35 cellular contexts compared by ENCODE assay signal in genomic region chr3:48180021-48180420, GRCh38. TPM values are rescaled to one million over a fixed set of nuclear protein-coding genes. Genes with fewer than 3 reads are reported as not detected.
"Had no signal": no experiment of that assay in that cellular context is flagged by ENCODE, and none has a peak within 500 bp of the region (broad histone marks: within the 10 kb centered on the region; RNA-seq: fewer than 3 reads in every experiment).

No MANE protein-coding gene starts in this region.

- H3K27ac Mint-ChIP-seq: natural killer cell treated with Interleukin-12 subunit alpha and Interleukin-12 subunit beta and Interleukin-15 and Interleukin-18, amount 100 ng/mL, for 72 hours; neural progenitor cell; stimulated activated naive CD8-positive, alpha-beta T cell treated with anti-CD3 and anti-CD28 coated beads, Interleukin-15, amount 100 ng/mL, for 72 hours; type B pancreatic cell had no signal

- ATAC-seq: gastrocnemius medialis; mucosa of descending colon; natural killer cell treated with Interleukin-12 subunit alpha and Interleukin-12 subunit beta and Interleukin-15 and Interleukin-18, amount 100 ng/mL, for 72 hours; sciatic nerve; stimulated activated naive CD8-positive, alpha-beta T cell treated with anti-CD3 and anti-CD28 coated beads, Interleukin-15, amount 100 ng/mL, for 72 hours had no signal

- FAIRE-seq: colon, keratinocyte had no signal

- H3K4me3 Mint-ChIP-seq: mesothelial cell of epicardium; naive B cell; natural killer cell treated with Interleukin-12 subunit alpha and Interleukin-12 subunit beta and Interleukin-15 and Interleukin-18, amount 100 ng/mL, for 72 hours; neural progenitor cell; stimulated activated naive CD8-positive, alpha-beta T cell treated with anti-CD3 and anti-CD28 coated beads, Interleukin-15, amount 100 ng/mL, for 72 hours; type B pancreatic cell had no signal

- H3K9ac ChIP-seq: neural progenitor cell, parathyroid adenoma had no signal

- H3K9me3 ChIP-seq: gastrocnemius medialis, left ventricle myocardium inferior, mucosa of descending colon, prostate gland, right atrium auricular region, tibial artery, uterus had no signal

- H3K27ac ChIP-seq: dorsolateral prefrontal cortex, epithelial cell of prostate, gastrocnemius medialis, left ventricle myocardium inferior, neural progenitor cell, parathyroid adenoma, prostate gland, right atrium auricular region, tibial artery, uterus had no signal

- DNase-seq: cerebellar nuclear complex; dorsolateral prefrontal cortex; effector CD4-positive, alpha-beta T cell; foreskin fibroblast; gastrocnemius medialis; head of caudate nucleus; left ventricle myocardium inferior; mesenchymal stem cell; mucosa of descending colon; naive B cell; stimulated activated CD4-positive, alpha-beta T cell treated with anti-CD3 and anti-CD28 coated beads, Interleukin-12 subunit alpha, Interleukin-12 subunit beta, amount 100 ng/mL, for 4 hours; stimulated activated CD4-positive, alpha-beta T cell treated with anti-CD3 and anti-CD28 coated beads, Interleukin-1b, Interleukin-23, amount 100 ng/mL, for 48 hours; stimulated activated CD4-positive, alpha-beta T cell treated with anti-CD3 and anti-CD28 coated beads, Interleukin-4, amount 100 ng/mL, for 1 hour; stimulated activated CD8-positive, alpha-beta memory T cell treated with anti-CD3 and anti-CD28 coated beads, Interleukin-4, amount 100 ng/mL, for 48 hours; stimulated activated naive CD4-positive, alpha-beta T cell; stimulated activated naive CD8-positive, alpha-beta T cell treated with anti-CD3 and anti-CD28 coated beads, Interleukin-15, amount 100 ng/mL, for 72 hours; tibial artery; uterus had no signal

- H3K27me3 ChIP-seq: dorsolateral prefrontal cortex, gastrocnemius medialis, neural progenitor cell, right atrium auricular region, tibial artery, uterus had no signal

- H3K4me1 Mint-ChIP-seq: mesothelial cell of epicardium; naive B cell; neural progenitor cell; stimulated activated naive CD8-positive, alpha-beta T cell treated with anti-CD3 and anti-CD28 coated beads, Interleukin-15, amount 100 ng/mL, for 72 hours had no signal

- H3K9me3 Mint-ChIP-seq: mesothelial cell of epicardium; naive B cell; natural killer cell treated with Interleukin-12 subunit alpha and Interleukin-12 subunit beta and Interleukin-15 and Interleukin-18, amount 100 ng/mL, for 72 hours; neural progenitor cell; stimulated activated naive CD8-positive, alpha-beta T cell treated with anti-CD3 and anti-CD28 coated beads, Interleukin-15, amount 100 ng/mL, for 72 hours; type B pancreatic cell had no signal

- H3K27me3 Mint-ChIP-seq: naive B cell; natural killer cell treated with Interleukin-12 subunit alpha and Interleukin-12 subunit beta and Interleukin-15 and Interleukin-18, amount 100 ng/mL, for 72 hours; stimulated activated naive CD8-positive, alpha-beta T cell treated with anti-CD3 and anti-CD28 coated beads, Interleukin-15, amount 100 ng/mL, for 72 hours; type B pancreatic cell had no signal

- H3K36me3 ChIP-seq: gastrocnemius medialis, left ventricle myocardium inferior, prostate gland, right atrium auricular region, uterus had no signal

- H3K36me3 Mint-ChIP-seq: naive B cell had no signal

- H3K4me1 ChIP-seq: gastrocnemius medialis, parathyroid adenoma, prostate gland, right atrium auricular region, tibial artery, uterus had no signal

- H3K4me3 ChIP-seq: dorsolateral prefrontal cortex, gastrocnemius medialis, left ventricle myocardium inferior, mucosa of descending colon, neural progenitor cell, prostate gland, right atrium auricular region, smooth muscle cell, tibial artery, uterus had no signal

RNA-seq across cellular contexts. Expression of gene CAMP, which starts 43.3 kb away (rescaled TPM):
- total RNA-seq: esophagus mucosa; gastrocnemius medialis; glomerular endothelial cell; left ventricle myocardium inferior; lung microvascular endothelial cell; mesothelial cell of epicardium; mucosa of descending colon; natural killer cell treated with Interleukin-12 subunit alpha and Interleukin-12 subunit beta and Interleukin-15 and Interleukin-18, amount 100 ng/mL, for 72 hours; osteoblast; smooth muscle cell; temporal lobe had no signal
- polyA plus RNA-seq: smooth muscle cell had no signal
